Comparison of ENCODE assay signal across 1 cellular context in genomic region chr6:106724848-106725247, GRCh38.
TF ChIP-seq lines count a peak whose summit lies in the region.

No MANE protein-coding gene starts in this region.

TF ChIP-seq in H1, 55 proteins besides CTCF, POLR2A, EP300 and RAD21 (continued from another document):
- TF ChIP-seq, protein P1, sequence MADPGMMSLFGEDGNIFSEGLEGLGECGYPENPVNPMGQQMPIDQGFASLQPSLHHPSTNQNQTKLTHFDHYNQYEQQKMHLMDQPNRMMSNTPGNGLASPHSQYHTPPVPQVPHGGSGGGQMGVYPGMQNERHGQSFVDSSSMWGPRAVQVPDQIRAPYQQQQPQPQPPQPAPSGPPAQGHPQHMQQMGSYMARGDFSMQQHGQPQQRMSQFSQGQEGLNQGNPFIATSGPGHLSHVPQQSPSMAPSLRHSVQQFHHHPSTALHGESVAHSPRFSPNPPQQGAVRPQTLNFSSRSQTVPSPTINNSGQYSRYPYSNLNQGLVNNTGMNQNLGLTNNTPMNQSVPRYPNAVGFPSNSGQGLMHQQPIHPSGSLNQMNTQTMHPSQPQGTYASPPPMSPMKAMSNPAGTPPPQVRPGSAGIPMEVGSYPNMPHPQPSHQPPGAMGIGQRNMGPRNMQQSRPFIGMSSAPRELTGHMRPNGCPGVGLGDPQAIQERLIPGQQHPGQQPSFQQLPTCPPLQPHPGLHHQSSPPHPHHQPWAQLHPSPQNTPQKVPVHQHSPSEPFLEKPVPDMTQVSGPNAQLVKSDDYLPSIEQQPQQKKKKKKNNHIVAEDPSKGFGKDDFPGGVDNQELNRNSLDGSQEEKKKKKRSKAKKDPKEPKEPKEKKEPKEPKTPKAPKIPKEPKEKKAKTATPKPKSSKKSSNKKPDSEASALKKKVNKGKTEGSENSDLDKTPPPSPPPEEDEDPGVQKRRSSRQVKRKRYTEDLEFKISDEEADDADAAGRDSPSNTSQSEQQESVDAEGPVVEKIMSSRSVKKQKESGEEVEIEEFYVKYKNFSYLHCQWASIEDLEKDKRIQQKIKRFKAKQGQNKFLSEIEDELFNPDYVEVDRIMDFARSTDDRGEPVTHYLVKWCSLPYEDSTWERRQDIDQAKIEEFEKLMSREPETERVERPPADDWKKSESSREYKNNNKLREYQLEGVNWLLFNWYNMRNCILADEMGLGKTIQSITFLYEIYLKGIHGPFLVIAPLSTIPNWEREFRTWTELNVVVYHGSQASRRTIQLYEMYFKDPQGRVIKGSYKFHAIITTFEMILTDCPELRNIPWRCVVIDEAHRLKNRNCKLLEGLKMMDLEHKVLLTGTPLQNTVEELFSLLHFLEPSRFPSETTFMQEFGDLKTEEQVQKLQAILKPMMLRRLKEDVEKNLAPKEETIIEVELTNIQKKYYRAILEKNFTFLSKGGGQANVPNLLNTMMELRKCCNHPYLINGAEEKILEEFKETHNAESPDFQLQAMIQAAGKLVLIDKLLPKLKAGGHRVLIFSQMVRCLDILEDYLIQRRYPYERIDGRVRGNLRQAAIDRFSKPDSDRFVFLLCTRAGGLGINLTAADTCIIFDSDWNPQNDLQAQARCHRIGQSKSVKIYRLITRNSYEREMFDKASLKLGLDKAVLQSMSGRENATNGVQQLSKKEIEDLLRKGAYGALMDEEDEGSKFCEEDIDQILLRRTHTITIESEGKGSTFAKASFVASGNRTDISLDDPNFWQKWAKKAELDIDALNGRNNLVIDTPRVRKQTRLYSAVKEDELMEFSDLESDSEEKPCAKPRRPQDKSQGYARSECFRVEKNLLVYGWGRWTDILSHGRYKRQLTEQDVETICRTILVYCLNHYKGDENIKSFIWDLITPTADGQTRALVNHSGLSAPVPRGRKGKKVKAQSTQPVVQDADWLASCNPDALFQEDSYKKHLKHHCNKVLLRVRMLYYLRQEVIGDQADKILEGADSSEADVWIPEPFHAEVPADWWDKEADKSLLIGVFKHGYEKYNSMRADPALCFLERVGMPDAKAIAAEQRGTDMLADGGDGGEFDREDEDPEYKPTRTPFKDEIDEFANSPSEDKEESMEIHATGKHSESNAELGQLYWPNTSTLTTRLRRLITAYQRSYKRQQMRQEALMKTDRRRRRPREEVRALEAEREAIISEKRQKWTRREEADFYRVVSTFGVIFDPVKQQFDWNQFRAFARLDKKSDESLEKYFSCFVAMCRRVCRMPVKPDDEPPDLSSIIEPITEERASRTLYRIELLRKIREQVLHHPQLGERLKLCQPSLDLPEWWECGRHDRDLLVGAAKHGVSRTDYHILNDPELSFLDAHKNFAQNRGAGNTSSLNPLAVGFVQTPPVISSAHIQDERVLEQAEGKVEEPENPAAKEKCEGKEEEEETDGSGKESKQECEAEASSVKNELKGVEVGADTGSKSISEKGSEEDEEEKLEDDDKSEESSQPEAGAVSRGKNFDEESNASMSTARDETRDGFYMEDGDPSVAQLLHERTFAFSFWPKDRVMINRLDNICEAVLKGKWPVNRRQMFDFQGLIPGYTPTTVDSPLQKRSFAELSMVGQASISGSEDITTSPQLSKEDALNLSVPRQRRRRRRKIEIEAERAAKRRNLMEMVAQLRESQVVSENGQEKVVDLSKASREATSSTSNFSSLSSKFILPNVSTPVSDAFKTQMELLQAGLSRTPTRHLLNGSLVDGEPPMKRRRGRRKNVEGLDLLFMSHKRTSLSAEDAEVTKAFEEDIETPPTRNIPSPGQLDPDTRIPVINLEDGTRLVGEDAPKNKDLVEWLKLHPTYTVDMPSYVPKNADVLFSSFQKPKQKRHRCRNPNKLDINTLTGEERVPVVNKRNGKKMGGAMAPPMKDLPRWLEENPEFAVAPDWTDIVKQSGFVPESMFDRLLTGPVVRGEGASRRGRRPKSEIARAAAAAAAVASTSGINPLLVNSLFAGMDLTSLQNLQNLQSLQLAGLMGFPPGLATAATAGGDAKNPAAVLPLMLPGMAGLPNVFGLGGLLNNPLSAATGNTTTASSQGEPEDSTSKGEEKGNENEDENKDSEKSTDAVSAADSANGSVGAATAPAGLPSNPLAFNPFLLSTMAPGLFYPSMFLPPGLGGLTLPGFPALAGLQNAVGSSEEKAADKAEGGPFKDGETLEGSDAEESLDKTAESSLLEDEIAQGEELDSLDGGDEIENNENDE (IDR thresholded peaks at IDR 0.05; ENCODE audit: insufficient replicate concordance, low read length) = no peak
- TF ChIP-seq GTF2F1 (IDR thresholded peaks at IDR 0.05; ENCODE audit: borderline replicate concordance, low read depth, low read length) (no peak), CHD1 (IDR thresholded peaks at IDR 0.05; ENCODE audit: low read depth, low read length) (no peak), SIN3A (conservative IDR thresholded peaks at IDR 0.05 in 1 of 2, IDR thresholded peaks at IDR 0.05 in 1 of 2; ENCODE audit: low read depth in 1 of 2, low read length in 2 of 2) (no peak)
TF ChIP-seq in H1: peak in this region for 0.
